ENCODE assay signal across 10 cellular contexts in genomic region chr6:32116674-32117073, GRCh38. TPM values are rescaled to one million over a fixed set of nuclear protein-coding genes. Genes with fewer than 3 reads are reported as not detected.
A peak's percentile ranks its signal among the peaks of the same experiment; 100 is the strongest.
DNase-seq lines count a peak whose midpoint lies in the region; ATAC-seq and TF ChIP-seq lines count a peak whose summit lies in the region.
"Had no signal": no experiment of that assay in that cellular context is flagged by ENCODE, and none has a peak within 500 bp of the region (broad histone marks: within the 10 kb centered on the region; RNA-seq: fewer than 3 reads in every experiment).

No MANE protein-coding gene starts in this region.

- no peaks in the 10 kb centered on the region for H3K9me3 ChIP-seq in thoracic aorta
- H3K9me3 ChIP-seq in CD4-positive, alpha-beta T cell (ENCODE audit: control insufficient read depth, low read length), result no peaks in the 10 kb centered on the region

- H3K4me1 ChIP-seq in thoracic aorta (ENCODE audit: control insufficient read depth in 1 of 2, low read depth in 2 of 2), result peaks cover 7 to 38% of the 10 kb centered on the region in 2 donors

- H3K36me3 Mint-ChIP-seq in activated CD4-positive, alpha-beta T cell treated with anti-CD3 and anti-CD28 coated beads, Interleukin-2, amount 10 ng/mL, durations not matched to agents 7 days and 5 days (ENCODE audit: low read depth), result peaks cover 38% of the 10 kb centered on the region
- H3K36me3 Mint-ChIP-seq in CD4-positive, alpha-beta T cell (ENCODE audit: low read depth), result peaks cover 87% of the 10 kb centered on the region

- intact Hi-C loops in CD4-positive, alpha-beta T cell (cut with DNase I, micrococcal nuclease), result loop anchor here in 1 of 2 experiments (5.0 kb wide), 1 partner anchor 126 kb away; no protein-coding TSS in a partner anchor

- no peak overlapping the region for H3K27ac Mint-ChIP-seq in activated CD4-positive, alpha-beta T cell treated with anti-CD3 and anti-CD28 coated beads, Interleukin-2, amount 10 ng/mL, durations not matched to agents 7 days and 5 days
- H3K27ac Mint-ChIP-seq in CD4-positive, alpha-beta T cell, result no peak overlapping the region
- H3K27ac Mint-ChIP-seq: stimulated activated naive CD8-positive, alpha-beta T cell treated with anti-CD3 and anti-CD28 coated beads, Interleukin-15, Interleukin-2, amounts not matched to agents 100 ng/mL and 50 ng/mL, for 24 hours had no signal

- CTCF ChIA-PET in activated CD4-positive, alpha-beta T cell treated with anti-CD3 and anti-CD28 coated beads, Interleukin-2, amount 10 ng/mL, durations not matched to agents 7 days and 5 days (lab: Charles Lee), result interaction anchor here (0.9 to 1.2 kb wide), 4 partner anchors 12 to 79 kb away, joined by 3 to 4 read pairs (median 4); no protein-coding TSS in a partner anchor
- CTCF ChIA-PET in CD4-positive, alpha-beta T cell (lab: Charles Lee), result no interaction called here

- H3K4me3 ChIP-seq in NB4 (ENCODE audit: low read depth, low read length) (no peak overlapping the region), thoracic aorta (no peak overlapping the region)

- no peak for ATAC-seq in thoracic aorta (ENCODE audit: insufficient number of reproducible peaks, low FRiP score, low read depth)
- no peak for ATAC-seq in CD4-positive, alpha-beta T cell (ENCODE audit: poor library complexity)

- peaks cover 10% of the 10 kb centered on the region for H3K4me1 Mint-ChIP-seq in activated CD4-positive, alpha-beta T cell treated with anti-CD3 and anti-CD28 coated beads, Interleukin-2, amount 10 ng/mL, durations not matched to agents 7 days and 5 days
- peaks cover 13% of the 10 kb centered on the region for H3K4me1 Mint-ChIP-seq in CD4-positive, alpha-beta T cell (ENCODE audit: low read depth)

- H3K27me3 ChIP-seq in thoracic aorta (replicated peaks; ENCODE audit: insufficient read depth), result no peaks in the 10 kb centered on the region
- no peaks in the 10 kb centered on the region for H3K27me3 ChIP-seq in CD4-positive, alpha-beta T cell (ENCODE audit: control insufficient read depth, insufficient read depth, low read length)

- POLR2A ChIA-PET in activated CD4-positive, alpha-beta T cell treated with anti-CD3 and anti-CD28 coated beads, Interleukin-2, amount 10 ng/mL, durations not matched to agents 7 days and 5 days (lab: Charles Lee), result no interaction called here
- POLR2A ChIA-PET in CD4-positive, alpha-beta T cell (lab: Charles Lee), result interaction anchor here (0.6 to 3.2 kb wide), 2 partner anchors 11 to 1550 kb away, joined by 3 to 18 read pairs; partner anchors contain the start of gene ATF6B

- H3K4me3 Mint-ChIP-seq in activated CD4-positive, alpha-beta T cell treated with anti-CD3 and anti-CD28 coated beads, Interleukin-2, amount 10 ng/mL, durations not matched to agents 7 days and 5 days, result no peak overlapping the region
- no peak overlapping the region for H3K4me3 Mint-ChIP-seq in CD4-positive, alpha-beta T cell
- H3K4me3 Mint-ChIP-seq: stimulated activated naive CD8-positive, alpha-beta T cell treated with anti-CD3 and anti-CD28 coated beads, Interleukin-15, Interleukin-2, amounts not matched to agents 100 ng/mL and 50 ng/mL, for 24 hours had no signal

- no peak overlapping the region for H3K27ac ChIP-seq in thoracic aorta
- H3K27ac ChIP-seq in CD4-positive, alpha-beta T cell (ENCODE audit: low read depth, low read length), result no peak overlapping the region

- peaks cover 51% of the 10 kb centered on the region for H3K36me3 ChIP-seq in thoracic aorta

- H3K9me3 Mint-ChIP-seq in activated CD4-positive, alpha-beta T cell treated with anti-CD3 and anti-CD28 coated beads, Interleukin-2, amount 10 ng/mL, durations not matched to agents 7 days and 5 days, result no peaks in the 10 kb centered on the region
- H3K9me3 Mint-ChIP-seq in CD4-positive, alpha-beta T cell, result no peaks in the 10 kb centered on the region
- H3K9me3 Mint-ChIP-seq: stimulated activated naive CD8-positive, alpha-beta T cell treated with anti-CD3 and anti-CD28 coated beads, Interleukin-15, Interleukin-2, amounts not matched to agents 100 ng/mL and 50 ng/mL, for 24 hours had no signal

- TF ChIP-seq POLR2A in NB4 (IDR thresholded peaks at IDR 0.05; ENCODE audit: extremely low read depth, insufficient read length), result no peak
- TF ChIP-seq POLR2A in erythroblast (IDR thresholded peaks at IDR 0.05; ENCODE audit: low read length), result no peak

- peak; percentile 26 for DNase-seq in activated CD4-positive, alpha-beta T cell treated with anti-CD3 and anti-CD28 coated beads, Interleukin-2, amount 10 ng/mL, durations not matched to agents 7 days and 5 days
- DNase-seq in activated CD4-positive, alpha-beta T cell treated with anti-CD3 and anti-CD28 coated beads, Interleukin-2, amount 50 U/mL, for 48 hours, result no peak
- peak; percentile 44 for DNase-seq in NB4 (ENCODE audit: low read depth)
- peak; percentile 27 to 51 for DNase-seq in erythroblast (lab: John Stamatoyannopoulos, UW)
- no peak for DNase-seq in thoracic aorta (ENCODE audit: low spot score)
- DNase-seq in CD4-positive, alpha-beta T cell, result no peak
- DNase-seq in NCI-H1930 (lab: John Stamatoyannopoulos, UW), result no peak
- no peak for DNase-seq in midbrain (lab: John Stamatoyannopoulos, UW)
- DNase-seq: NCI-H187 treated with DMSO at 0.1 percent for 48 hours had no signal

- no peaks in the 10 kb centered on the region for H3K27me3 Mint-ChIP-seq in activated CD4-positive, alpha-beta T cell treated with anti-CD3 and anti-CD28 coated beads, Interleukin-2, amount 10 ng/mL, durations not matched to agents 7 days and 5 days
- no peaks in the 10 kb centered on the region for H3K27me3 Mint-ChIP-seq in CD4-positive, alpha-beta T cell
- H3K27me3 Mint-ChIP-seq: stimulated activated naive CD8-positive, alpha-beta T cell treated with anti-CD3 and anti-CD28 coated beads, Interleukin-15, Interleukin-2, amounts not matched to agents 100 ng/mL and 50 ng/mL, for 24 hours had no signal

- TF ChIP-seq CTCF in NB4 (IDR thresholded peaks at IDR 0.05; ENCODE audit: low read depth, low read length), result peak; percentile 69
- TF ChIP-seq CTCF in thoracic aorta (IDR thresholded peaks at IDR 0.05), result peak; percentile 43
- TF ChIP-seq CTCF in CD4-positive, alpha-beta T cell (IDR thresholded peaks at IDR 0.05), result no peak

RNA-seq across cellular contexts. Expression of gene TNXB, which starts 7.5 kb away (rescaled TPM):
- total RNA-seq in activated CD4-positive, alpha-beta T cell treated with anti-CD3 and anti-CD28 coated beads, Interleukin-2, amount 10 ng/mL, durations not matched to agents 7 days and 5 days, result 1 to 10 TPM; 3.9 to 6.7 TPM
- 100 to 1,000 TPM; 194 to 210 TPM for total RNA-seq in thoracic aorta
- 1 to 10 TPM; 8.3 to 9.0 TPM for total RNA-seq in CD4-positive, alpha-beta T cell

RNA-seq across cellular contexts. Expression of gene ATF6B, which starts 11.4 kb away (rescaled TPM):
- 100 to 1,000 TPM; 141 to 142 TPM for total RNA-seq in activated CD4-positive, alpha-beta T cell treated with anti-CD3 and anti-CD28 coated beads, Interleukin-2, amount 10 ng/mL, durations not matched to agents 7 days and 5 days
- 10 to 100 TPM; 38.2 to 60.9 TPM for total RNA-seq in thoracic aorta
- 10 to 100 TPM; 72.2 to 75.6 TPM for total RNA-seq in CD4-positive, alpha-beta T cell

RNA-seq across cellular contexts. Expression of gene FKBPL, which starts 13.4 kb away (rescaled TPM):
- 1 to 10 TPM; 6.6 to 7.8 TPM for total RNA-seq in activated CD4-positive, alpha-beta T cell treated with anti-CD3 and anti-CD28 coated beads, Interleukin-2, amount 10 ng/mL, durations not matched to agents 7 days and 5 days
- total RNA-seq in thoracic aorta, result 1 to 10 TPM in 1 of 2 donors, under 1 TPM in 1; 0.41 to 3.2 TPM
- under 1 TPM; 0.66 to 0.73 TPM for total RNA-seq in CD4-positive, alpha-beta T cell

RNA-seq across cellular contexts. Expression of gene PRRT1, which starts 35.1 kb away (rescaled TPM):
- total RNA-seq in activated CD4-positive, alpha-beta T cell treated with anti-CD3 and anti-CD28 coated beads, Interleukin-2, amount 10 ng/mL, durations not matched to agents 7 days and 5 days, result under 1 TPM; 0.17 to 0.23 TPM
- 1 to 10 TPM; 3.8 to 6.8 TPM for total RNA-seq in thoracic aorta
- 1 to 10 TPM; 2.6 to 3.2 TPM for total RNA-seq in CD4-positive, alpha-beta T cell

RNA-seq across cellular contexts. Expression of gene PPT2, which starts 37.3 kb away (rescaled TPM):
- 1 to 10 TPM; 8.3 to 9.2 TPM for total RNA-seq in activated CD4-positive, alpha-beta T cell treated with anti-CD3 and anti-CD28 coated beads, Interleukin-2, amount 10 ng/mL, durations not matched to agents 7 days and 5 days
- total RNA-seq in thoracic aorta, result 10 to 100 TPM; 21.8 to 42.0 TPM
- total RNA-seq in CD4-positive, alpha-beta T cell, result 1 to 10 TPM; 8.7 to 8.9 TPM

Comparison
In these comparisons a context has a peak if more than half of its experiments do, and no peak if none do; other contexts are left out.
1. DNase-seq: peak in activated CD4-positive, alpha-beta T cell treated with anti-CD3 and anti-CD28 coated beads, Interleukin-2, amount 10 ng/mL, durations not matched to agents 7 days and 5 days (single experiment), NB4 (single experiment) and erythroblast (2 of 2); none in activated CD4-positive, alpha-beta T cell treated with anti-CD3 and anti-CD28 coated beads, Interleukin-2, amount 50 U/mL, for 48 hours (0 of 2), thoracic aorta (single experiment), CD4-positive, alpha-beta T cell (0 of 10), NCI-H1930 (0 of 2) and midbrain (single experiment).
2. RNA of gene TNXB, which starts 7.5 kb away (total RNA-seq): 194 to 210 TPM in thoracic aorta; 8.3 to 9.0 TPM in CD4-positive, alpha-beta T cell and 3.9 to 6.7 TPM in activated CD4-positive, alpha-beta T cell treated with anti-CD3 and anti-CD28 coated beads, Interleukin-2, amount 10 ng/mL, durations not matched to agents 7 days and 5 days; every median in the first group is over 10 times any median in the second.